Comparison of ENCODE assay signal across 12 cellular contexts in the genomic region with DNA sequence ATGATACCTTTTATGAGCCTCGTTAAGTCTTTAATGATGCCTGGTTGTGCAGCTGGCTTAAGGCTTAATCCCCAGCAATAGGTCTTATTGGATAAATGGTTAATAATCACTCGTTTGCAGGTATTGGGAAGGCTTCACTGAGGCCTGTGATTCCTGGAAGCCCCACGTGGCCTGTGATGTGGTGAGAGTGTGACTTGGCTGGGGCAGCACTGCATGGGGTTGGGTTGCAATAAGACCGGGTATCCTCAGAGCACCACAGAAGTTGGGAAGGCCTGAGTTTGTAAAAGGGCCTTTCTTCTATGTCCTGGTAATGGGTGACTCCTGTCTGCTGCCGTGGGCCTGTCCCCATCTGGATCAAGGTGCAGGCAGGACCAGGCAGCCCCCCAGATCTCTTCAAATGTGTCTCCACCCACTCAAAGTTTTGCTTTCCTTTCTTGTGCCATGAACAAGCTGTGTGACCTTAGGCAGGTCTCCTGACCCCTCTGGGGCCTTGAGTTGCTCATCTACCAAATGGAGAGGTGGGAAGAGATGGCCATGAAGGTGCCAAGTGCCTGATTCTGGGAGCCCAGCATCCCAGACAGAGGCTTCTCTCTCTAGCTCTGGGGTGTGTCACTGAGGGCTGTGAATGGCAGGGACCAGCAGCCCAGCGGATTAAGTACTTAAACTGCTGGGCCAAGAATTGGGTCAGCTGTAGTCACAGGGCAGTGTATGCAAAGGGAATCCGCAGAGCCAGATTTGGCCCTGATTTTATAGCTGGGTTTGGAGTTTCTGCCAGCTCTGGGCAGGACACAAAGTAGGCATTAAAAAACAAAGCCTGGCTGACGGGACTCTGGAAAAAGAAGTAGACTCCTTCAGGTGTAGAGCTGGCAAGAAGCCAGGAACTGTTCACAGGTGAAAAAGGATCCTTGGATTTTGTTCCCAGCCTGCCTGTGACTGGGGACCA. TPM values are rescaled to one million over a fixed set of nuclear protein-coding genes. Genes with fewer than 3 reads are reported as not detected.
DNase-seq lines count a peak whose midpoint lies in the region; ATAC-seq, FAIRE-seq and TF ChIP-seq lines count a peak whose summit lies in the region.
"Had no signal": no experiment of that assay in that cellular context is flagged by ENCODE, and none has a peak within 500 bp of the region (broad histone marks: within the 10 kb centered on the region; RNA-seq: fewer than 3 reads in every experiment).

No MANE protein-coding gene starts in this region.

- H3K79me2 ChIP-seq in hepatocyte, result peaks cover 28% of the 10 kb centered on the region

- TF ChIP-seq CTCF in hepatocyte (IDR thresholded peaks at IDR 0.05; ENCODE audit: poor library complexity) (no peak), thyroid gland (IDR thresholded peaks at IDR 0.05) (no peak), kidney (IDR thresholded peaks at IDR 0.05; ENCODE audit: borderline replicate concordance, extremely low read depth, insufficient read depth) (no peak), type B pancreatic cell (conservative IDR thresholded peaks at IDR 0.05) (no peak)

- peak in 1 of 2 donors; percentile 16 for TF ChIP-seq POLR2A in thyroid gland (IDR thresholded peaks at IDR 0.05)

- CTCF ChIA-PET in activated CD8-positive, alpha-beta memory T cell treated with anti-CD3 and anti-CD28 coated beads, Interleukin-2, amount 10 ng/mL, durations not matched to agents 7 days and 5 days (lab: Charles Lee), result interaction anchor here (1.0 to 6.3 kb wide), 2 partner anchors 17 to 22 kb away, joined by 3 to 38 read pairs; no protein-coding TSS in a partner anchor

- H3K9me2 ChIP-seq in hepatocyte (replicated peaks; ENCODE audit: insufficient read depth), result no peaks in the 10 kb centered on the region

- WGBS in hepatocyte (ENCODE audit: low lambda C conversion rate, missing lambda C conversion rate), result 62% methylated on average over 8 of the region's 8 CpGs
- WGBS in thyroid gland, 2 donors, result 65 to 70% methylated on average over 7 to 8 of the region's 8 CpGs

- H3K4me3 ChIP-seq in hepatocyte (no peak overlapping the region), thyroid gland (replicated peaks in 1 of 3) (no peak overlapping the region), kidney (ENCODE audit: low read length in 2 of 2) (no peak overlapping the region)
- H3K4me3 ChIP-seq: SJSA1 had no signal

- H3K9ac ChIP-seq in kidney (ENCODE audit: low read length in 2 of 2), result no peak overlapping the region

- H3K27me3 ChIP-seq in hepatocyte (no peaks in the 10 kb centered on the region), thyroid gland (no peaks in the 10 kb centered on the region)
- H3K27me3 ChIP-seq: SJSA1 had no signal

- H3K27me3 Mint-ChIP-seq in activated CD8-positive, alpha-beta memory T cell treated with anti-CD3 and anti-CD28 coated beads, Interleukin-2, amount 10 ng/mL, durations not matched to agents 7 days and 5 days, result no peaks in the 10 kb centered on the region
- H3K27me3 Mint-ChIP-seq in type B pancreatic cell, result no peaks in the 10 kb centered on the region

- peak overlapping the region; percentile 47 for H3K27ac ChIP-seq in hepatocyte
- peak overlapping the region; percentile 52 to 77 (median 62) for H3K27ac ChIP-seq in thyroid gland
- H3K27ac ChIP-seq in kidney (ENCODE audit: low read depth in 2 of 2, low read length in 2 of 2), result no peak overlapping the region
- H3K27ac ChIP-seq: SJSA1 had no signal

- no peak overlapping the region for H2AFZ ChIP-seq in hepatocyte

- no peak for FAIRE-seq in kidney (lab: Jason Lieb, UNC)

- H3K4me1 Mint-ChIP-seq in activated CD8-positive, alpha-beta memory T cell treated with anti-CD3 and anti-CD28 coated beads, Interleukin-2, amount 10 ng/mL, durations not matched to agents 7 days and 5 days, result peaks cover 83% of the 10 kb centered on the region
- peaks cover 25% of the 10 kb centered on the region for H3K4me1 Mint-ChIP-seq in type B pancreatic cell (ENCODE audit: unreplicated experiment)

- DNase-seq in activated CD8-positive, alpha-beta memory T cell treated with anti-CD3 and anti-CD28 coated beads, Interleukin-2, amount 10 ng/mL, durations not matched to agents 7 days and 5 days, result no peak
- DNase-seq in activated CD8-positive, alpha-beta memory T cell treated with anti-CD3 and anti-CD28 coated beads, Interleukin-2, amount 50 U/mL, for 48 hours, result no peak
- DNase-seq in NCI-H82 treated with DMSO at 0.1 percent for 48 hours (lab: John Stamatoyannopoulos, UW; ENCODE audit: unreplicated experiment) (peak; percentile 96), hepatocyte (ENCODE audit: low spot score) (peak; percentile 40), thyroid gland (peak; percentile 80 to 81), DMS 273 (lab: John Stamatoyannopoulos, UW; ENCODE audit: unreplicated experiment) (no peak), kidney (no peak), type B pancreatic cell (ENCODE audit: extremely low spot score, unreplicated experiment) (no peak)
- DNase-seq: AML-193; central memory CD4-positive, alpha-beta T cell; NCI-H2107 had no signal

- no peak for ATAC-seq in activated CD8-positive, alpha-beta memory T cell treated with anti-CD3 and anti-CD28 coated beads, Interleukin-2, amount 10 ng/mL, durations not matched to agents 7 days and 5 days

- H3K4me1 ChIP-seq in hepatocyte (ENCODE audit: insufficient read depth) (peaks cover 47% of the 10 kb centered on the region), thyroid gland (peaks cover 47 to 50% of the 10 kb centered on the region in 2 donors), kidney (ENCODE audit: control insufficient read depth in 1 of 2, insufficient read depth in 1 of 2, low read depth in 1 of 2, low read length in 2 of 2) (peaks cover 16 to 27% of the 10 kb centered on the region in 2 donors)

- H4K20me1 ChIP-seq in hepatocyte (ENCODE audit: insufficient read depth, poor library complexity, severe bottlenecking), result no peaks in the 10 kb centered on the region

- no peaks in the 10 kb centered on the region for H3K9me3 Mint-ChIP-seq in activated CD8-positive, alpha-beta memory T cell treated with anti-CD3 and anti-CD28 coated beads, Interleukin-2, amount 10 ng/mL, durations not matched to agents 7 days and 5 days (ENCODE audit: low read depth)
- H3K9me3 Mint-ChIP-seq in type B pancreatic cell, result no peaks in the 10 kb centered on the region

- intact Hi-C loops in thyroid gland (cut with DNase I) (no loop called here), kidney (cut with DNase I) (no loop called here)

- H3K27ac Mint-ChIP-seq in activated CD8-positive, alpha-beta memory T cell treated with anti-CD3 and anti-CD28 coated beads, Interleukin-2, amount 10 ng/mL, durations not matched to agents 7 days and 5 days, result peak overlapping the region; percentile 35
- no peak overlapping the region for H3K27ac Mint-ChIP-seq in type B pancreatic cell

- H3K9me3 ChIP-seq in hepatocyte (ENCODE audit: low read depth), result no peaks in the 10 kb centered on the region
- H3K9me3 ChIP-seq in thyroid gland, result no peaks in the 10 kb centered on the region
- no peaks in the 10 kb centered on the region for H3K9me3 ChIP-seq in kidney (ENCODE audit: control insufficient read depth in 1 of 2, low read length in 2 of 2)
- H3K9me3 ChIP-seq: SJSA1 had no signal

- peaks cover 57% of the 10 kb centered on the region for H3K36me3 Mint-ChIP-seq in activated CD8-positive, alpha-beta memory T cell treated with anti-CD3 and anti-CD28 coated beads, Interleukin-2, amount 10 ng/mL, durations not matched to agents 7 days and 5 days
- H3K36me3 Mint-ChIP-seq in type B pancreatic cell, result peaks cover 35% of the 10 kb centered on the region

- no peak overlapping the region for H3K4me2 ChIP-seq in hepatocyte

- H3K36me3 ChIP-seq in hepatocyte (replicated peaks; ENCODE audit: insufficient read depth, low read depth), result no peaks in the 10 kb centered on the region
- peaks cover 26 to 30% of the 10 kb centered on the region in 2 donors for H3K36me3 ChIP-seq in thyroid gland
- peaks cover 20 to 25% of the 10 kb centered on the region in 2 donors for H3K36me3 ChIP-seq in kidney (ENCODE audit: control insufficient read depth in 1 of 2, insufficient read depth in 2 of 2, low read length in 2 of 2)

- H3K4me3 Mint-ChIP-seq in activated CD8-positive, alpha-beta memory T cell treated with anti-CD3 and anti-CD28 coated beads, Interleukin-2, amount 10 ng/mL, durations not matched to agents 7 days and 5 days, result no peak overlapping the region
- H3K4me3 Mint-ChIP-seq in type B pancreatic cell, result no peak overlapping the region

RNA-seq across cellular contexts. Expression of a gene that starts 24.4 kb away (rescaled TPM):
- total RNA-seq in activated CD8-positive, alpha-beta memory T cell treated with anti-CD3 and anti-CD28 coated beads, Interleukin-2, amount 10 ng/mL, durations not matched to agents 7 days and 5 days, result 10 to 100 TPM; 68.5 to 71.5 TPM
- 75.9 and 98.3 TPM in 2 replicates for total RNA-seq in hepatocyte
- polyA plus RNA-seq in hepatocyte, result 54.1 and 54.2 TPM in 2 replicates
- 100 to 1,000 TPM; 104 to 206 (median 126) TPM for total RNA-seq in thyroid gland
- total RNA-seq in kidney, result 81.9 TPM
- 27.2 TPM for polyA plus RNA-seq in kidney (ENCODE audit: insufficient read depth, low read depth, low replicate concordance)
- total RNA-seq in type B pancreatic cell (ENCODE audit: low replicate concordance), result 78.5 and 116 TPM in 2 replicates

Comparison
In these comparisons a context has a peak if more than half of its experiments do, and no peak if none do; other contexts are left out.
1. DNase-seq: peak in NCI-H82 treated with DMSO at 0.1 percent for 48 hours (single experiment), hepatocyte (single experiment) and thyroid gland (2 of 2); none in activated CD8-positive, alpha-beta memory T cell treated with anti-CD3 and anti-CD28 coated beads, Interleukin-2, amount 10 ng/mL, durations not matched to agents 7 days and 5 days (single experiment), activated CD8-positive, alpha-beta memory T cell treated with anti-CD3 and anti-CD28 coated beads, Interleukin-2, amount 50 U/mL, for 48 hours (single experiment), DMS 273 (single experiment), kidney (single experiment) and type B pancreatic cell (single experiment).
2. H3K27ac ChIP-seq: peak in hepatocyte (single experiment) and thyroid gland (3 of 3); none in kidney (0 of 2).